ENCODE assay signal across 6 cellular contexts in genomic region chr5:139393497-139394122, GRCh38. TPM values are rescaled to one million over a fixed set of nuclear protein-coding genes. Genes with fewer than 3 reads are reported as not detected.
DNase-seq lines count a peak whose midpoint lies in the region; ATAC-seq and TF ChIP-seq lines count a peak whose summit lies in the region.

No MANE protein-coding gene starts in this region.

- H3K27me3 Mint-ChIP-seq in CD14-positive monocyte (ENCODE audit: low read depth in 3 of 3) (peaks cover 48 to 68% (median 51%) of the 10 kb centered on the region in 3 donors), memory B cell (no peaks in the 10 kb centered on the region)

- H3K27me3 ChIP-seq in SJSA1 (replicated peaks): peaks cover 14% of the 10 kb centered on the region

- no peak for TF ChIP-seq CTCF in CD14-positive monocyte (IDR thresholded peaks at IDR 0.05)
- TF ChIP-seq CTCF in GM20000 (IDR thresholded peaks at IDR 0.05; ENCODE audit: extremely low read depth, missing control alignments): no peak

- ATAC-seq in memory B cell (ENCODE audit: low read depth) (no peak), HG03097 (IDR thresholded peaks at IDR 0.05; ENCODE audit: low FRiP score, unreplicated experiment) (no peak), HG03175 (IDR thresholded peaks at IDR 0.05; ENCODE audit: unreplicated experiment) (no peak)

- H3K36me3 ChIP-seq in SJSA1: no peaks in the 10 kb centered on the region

- H3K4me1 Mint-ChIP-seq in CD14-positive monocyte (peaks cover 41% of the 10 kb centered on the region), memory B cell (peaks cover 36% of the 10 kb centered on the region)

- H3K9me3 Mint-ChIP-seq in CD14-positive monocyte (peaks cover 0 to 9% (median 5%) of the 10 kb centered on the region in 7 donors), memory B cell (no peaks in the 10 kb centered on the region)

- H3K27ac Mint-ChIP-seq in CD14-positive monocyte: peak overlapping the region in 1 of 7 donors; percentile 48
- no peak overlapping the region for H3K27ac Mint-ChIP-seq in memory B cell

- H3K27ac ChIP-seq in SJSA1: no peak overlapping the region

- peak overlapping the region; percentile 89 to 94 for H3K4me3 Mint-ChIP-seq in CD14-positive monocyte
- peak overlapping the region; percentile 94 for H3K4me3 Mint-ChIP-seq in memory B cell

- H3K9me3 ChIP-seq in SJSA1 (replicated peaks): peaks cover 15% of the 10 kb centered on the region

- H3K36me3 Mint-ChIP-seq in CD14-positive monocyte (peaks cover 5% of the 10 kb centered on the region in 2 donors), memory B cell (peaks cover 1% of the 10 kb centered on the region)

- H3K4me3 ChIP-seq in SJSA1: peak overlapping the region; percentile 44

- DNase-seq in CD14-positive monocyte (ENCODE audit: low spot score): no peak
- DNase-seq in SJSA1 (ENCODE audit: low read depth in 1 of 2, low spot score in 2 of 2): no peak
- DNase-seq in memory B cell (ENCODE audit: low spot score in 2 of 2): no peak
- DNase-seq in GM20000 (ENCODE audit: low spot score): no peak

- intact Hi-C loops in CD14-positive monocyte (cut with micrococcal nuclease): no loop called here

- peaks cover 32% of the 10 kb centered on the region for H3K4me1 ChIP-seq in SJSA1 (replicated peaks)

RNA-seq across cellular contexts. Expression of gene PROB1, which starts 1.3 kb away (rescaled TPM):
- polyA plus RNA-seq in CD14-positive monocyte: under 1 TPM in 1 of 2 donors, not detected in 1; 0.11 TPM
- total RNA-seq in SJSA1 (2014; rRNA removed; shearing (Covaris generic)): 0.25 and 0.58 TPM in 2 replicates

RNA-seq across cellular contexts. Expression of gene MZB1, which starts 3.9 kb away (rescaled TPM):
- under 1 TPM in 1 of 2 donors, not detected in 1; 0.30 TPM for polyA plus RNA-seq in CD14-positive monocyte
- total RNA-seq in SJSA1 (2014; rRNA removed; shearing (Covaris generic)): not detected in 2 replicates

RNA-seq across cellular contexts. Expression of gene SPATA24, which starts 10.3 kb away (rescaled TPM):
- 1 to 10 TPM; 3.2 to 3.5 TPM for polyA plus RNA-seq in CD14-positive monocyte
- total RNA-seq in SJSA1 (2014; rRNA removed; shearing (Covaris generic)): 4.0 and 8.5 TPM in 2 replicates

RNA-seq across cellular contexts. Expression of gene SLC23A1, which starts 10.5 kb away (rescaled TPM):
- not detected for polyA plus RNA-seq in CD14-positive monocyte
- not detected in 2 replicates for total RNA-seq in SJSA1 (2014; rRNA removed; shearing (Covaris generic))

RNA-seq across cellular contexts. Expression of gene DNAJC18, which starts 45.7 kb away (rescaled TPM):
- 1 to 10 TPM; 2.2 to 2.6 TPM for polyA plus RNA-seq in CD14-positive monocyte
- 4.7 and 12.1 TPM in 2 replicates for total RNA-seq in SJSA1 (2014; rRNA removed; shearing (Covaris generic))
